In the genomic region with DNA sequence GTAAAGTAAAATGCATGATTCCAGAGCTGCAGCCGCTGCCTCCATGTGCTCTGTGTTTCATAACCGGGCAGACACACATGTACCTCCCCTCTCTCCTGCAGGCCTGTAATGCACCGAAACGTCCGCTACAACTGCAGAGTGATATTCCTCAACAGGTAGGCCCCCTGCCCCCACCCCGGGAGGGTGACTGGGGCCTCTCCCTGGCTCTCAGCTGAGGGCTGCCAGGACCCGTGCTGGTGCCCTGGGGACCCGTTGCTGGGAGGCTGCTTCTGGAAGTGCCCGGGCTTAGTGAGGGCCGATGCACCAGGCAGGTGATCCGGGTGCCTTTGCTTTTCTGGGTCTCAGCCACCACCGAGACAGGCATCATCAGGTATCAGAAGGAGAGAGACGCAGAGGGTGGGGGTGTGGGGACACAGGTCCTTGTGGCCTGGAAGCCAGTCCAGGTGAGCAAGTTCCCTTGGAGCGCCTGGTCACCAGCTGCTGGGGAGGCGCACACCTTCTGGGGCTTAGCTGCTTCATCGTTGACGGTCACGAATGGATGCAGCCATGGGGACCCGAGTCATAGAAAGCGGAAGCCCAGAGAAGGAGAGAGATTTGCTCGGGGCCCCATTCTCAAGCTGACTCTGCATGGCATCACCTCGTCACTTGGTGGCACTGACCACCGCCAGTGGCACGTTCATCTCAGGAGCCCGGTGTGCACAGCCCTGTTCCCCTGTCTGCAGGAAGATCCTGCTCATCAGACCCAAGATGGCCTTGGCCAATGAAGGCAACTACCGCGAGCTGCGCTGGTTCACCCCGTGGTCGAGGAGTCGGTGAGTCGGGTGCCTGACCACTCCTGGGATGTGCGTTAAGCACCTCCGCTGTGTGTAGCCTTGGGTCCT, we compare ENCODE assay signal across 19 cellular contexts.
"Had no signal": no experiment of that assay in that cellular context is flagged by ENCODE, and none has a peak within 500 bp of the region (broad histone marks: within the 10 kb centered on the region; RNA-seq: fewer than 3 reads in every experiment).

No MANE protein-coding gene starts in this region.

- H3K9me3 Mint-ChIP-seq: activated naive CD8-positive, alpha-beta T cell treated with anti-CD3 and anti-CD28 coated beads for 36 hours; activated T-cell treated with anti-CD3 and anti-CD28 coated beads, Interleukin-2, amount 50 U/mL, for 24 hours; activated T-helper 17 cell treated with anti-CD3 and anti-CD28 coated beads, Interleukin-2, amount 50 U/mL, for 72 hours; neural crest cell had no signal

- H3K4me1 ChIP-seq: breast epithelium, gastroesophageal sphincter, heart right ventricle had no signal

- H3K27me3 ChIP-seq: breast epithelium, gastroesophageal sphincter, heart right ventricle had no signal

- H3K27ac Mint-ChIP-seq: activated CD4-positive, alpha-beta T cell treated with anti-CD3 and anti-CD28 coated beads for 36 hours; activated naive CD8-positive, alpha-beta T cell treated with anti-CD3 and anti-CD28 coated beads for 36 hours; activated T-cell treated with anti-CD3 and anti-CD28 coated beads, Interleukin-2, amount 50 U/mL, for 24 hours; endodermal cell; memory B cell had no signal

- H3K27ac ChIP-seq: breast epithelium, gastroesophageal sphincter, heart right ventricle had no signal

- H3K9me3 ChIP-seq: breast epithelium, gastroesophageal sphincter, heart right ventricle had no signal

- H3K4me1 Mint-ChIP-seq: activated CD4-positive, alpha-beta T cell treated with anti-CD3 and anti-CD28 coated beads for 36 hours; activated naive CD8-positive, alpha-beta T cell treated with anti-CD3 and anti-CD28 coated beads for 36 hours; endodermal cell; WTC11 had no signal

- ATAC-seq: activated CD4-positive, alpha-beta T cell treated with anti-CD3 and anti-CD28 coated beads for 36 hours; activated T-helper 17 cell treated with anti-CD3 and anti-CD28 coated beads, Interleukin-2, amount 50 U/mL, for 72 hours; gastroesophageal sphincter; stimulated activated naive CD8-positive, alpha-beta T cell treated with anti-CD3 and anti-CD28 coated beads, Interleukin-15, Interleukin-2, amounts not matched to agents 100 U/mL and 50 U/mL, for 24 hours; WTC11 had no signal

- DNase-seq: activated CD4-positive, alpha-beta T cell treated with anti-CD3 and anti-CD28 coated beads for 36 hours; activated CD4-positive, alpha-beta T cell treated with anti-CD3 and anti-CD28 coated beads, Interleukin-2, amount 50 U/mL, for 4 hours; activated CD8-positive, alpha-beta memory T cell treated with anti-CD3 and anti-CD28 coated beads for 24 hours; activated CD8-positive, alpha-beta memory T cell treated with anti-CD3 and anti-CD28 coated beads, Interleukin-2, amount 50 U/mL, for 4 hours; activated naive CD8-positive, alpha-beta T cell treated with anti-CD3 and anti-CD28 coated beads for 36 hours; activated T-cell treated with anti-CD3 and anti-CD28 coated beads, Interleukin-2, amount 50 U/mL, for 24 hours; cortex of kidney; endodermal cell; heart right ventricle; kidney glomerular epithelial cell; stimulated activated CD4-positive, alpha-beta T cell treated with anti-CD3 and anti-CD28 coated beads, Interleukin-4, amount 100 ng/mL, for 1 hour; stimulated activated naive CD8-positive, alpha-beta T cell treated with anti-CD3 and anti-CD28 coated beads, Interleukin-15, Interleukin-2, amounts not matched to agents 100 U/mL and 50 U/mL, for 24 hours; T1000 had no signal

- H3K4me3 Mint-ChIP-seq: activated CD4-positive, alpha-beta T cell treated with anti-CD3 and anti-CD28 coated beads for 36 hours; activated naive CD8-positive, alpha-beta T cell treated with anti-CD3 and anti-CD28 coated beads for 36 hours; activated T-cell treated with anti-CD3 and anti-CD28 coated beads, Interleukin-2, amount 50 U/mL, for 24 hours; activated T-helper 17 cell treated with anti-CD3 and anti-CD28 coated beads, Interleukin-2, amount 50 U/mL, for 72 hours; endodermal cell; memory B cell; neural crest cell; WTC11 had no signal

- H3K4me3 ChIP-seq: breast epithelium, gastroesophageal sphincter, heart right ventricle had no signal

- H3K27me3 Mint-ChIP-seq: activated CD4-positive, alpha-beta T cell treated with anti-CD3 and anti-CD28 coated beads for 36 hours; activated naive CD8-positive, alpha-beta T cell treated with anti-CD3 and anti-CD28 coated beads for 36 hours; activated T-cell treated with anti-CD3 and anti-CD28 coated beads, Interleukin-2, amount 50 U/mL, for 24 hours; activated T-helper 17 cell treated with anti-CD3 and anti-CD28 coated beads, Interleukin-2, amount 50 U/mL, for 72 hours; memory B cell had no signal
